Comparison of ENCODE assay signal across 1 cellular context in genomic region chr6:117552618-117553017, GRCh38.
TF ChIP-seq lines count a peak whose summit lies in the region.

No MANE protein-coding gene starts in this region.

TF ChIP-seq in HepG2, 621 proteins besides CTCF, POLR2A, EP300 and RAD21 (continued from another document):
- TF ChIP-seq PBX2 (CRISPR knock-in tag; IDR thresholded peaks at IDR 0.05) = no peak
- TF ChIP-seq FOXO4 (CRISPR knock-in tag; conservative IDR thresholded peaks at IDR 0.05) = no peak
- no peak for TF ChIP-seq SP2 (CRISPR knock-in tag; IDR thresholded peaks at IDR 0.05)
- TF ChIP-seq ZSCAN31 (CRISPR knock-in tag; IDR thresholded peaks at IDR 0.05; ENCODE audit: low read depth) = no peak
- no peak for TF ChIP-seq ZBTB7B (CRISPR knock-in tag; IDR thresholded peaks at IDR 0.05)
- TF ChIP-seq PRDM15 (CRISPR knock-in tag; IDR thresholded peaks at IDR 0.05) = no peak
- no peak for TF ChIP-seq TBX3 (IDR thresholded peaks at IDR 0.05; ENCODE audit: borderline replicate concordance)
- TF ChIP-seq ZBTB39 (CRISPR knock-in tag; IDR thresholded peaks at IDR 0.05) = no peak
- no peak for TF ChIP-seq ATF6 (CRISPR knock-in tag; conservative IDR thresholded peaks at IDR 0.05)
- no peak for TF ChIP-seq GLI4 (CRISPR knock-in tag; IDR thresholded peaks at IDR 0.05; ENCODE audit: borderline replicate concordance)
